In the genomic region with DNA sequence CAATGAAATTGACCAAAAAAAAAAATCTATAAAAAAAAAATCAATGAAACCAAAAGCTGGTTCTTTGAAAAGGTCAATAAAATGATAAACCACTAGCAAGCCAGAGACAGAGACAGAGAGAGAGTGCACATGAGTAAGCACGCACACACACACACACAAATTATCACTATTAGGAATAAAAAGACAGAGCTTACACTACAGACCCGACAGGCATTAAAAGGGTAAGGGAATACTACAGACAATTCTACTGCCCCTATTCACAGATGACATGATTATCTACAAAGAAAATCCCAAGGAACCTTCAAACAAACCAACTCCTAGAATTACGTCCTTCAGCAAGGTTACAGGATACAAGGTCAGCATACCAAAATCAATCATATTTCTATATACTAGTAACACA, we compare ENCODE assay signal across 23 cellular contexts.
"Had no signal": no experiment of that assay in that cellular context is flagged by ENCODE, and none has a peak within 500 bp of the region (broad histone marks: within the 10 kb centered on the region; RNA-seq: fewer than 3 reads in every experiment).

No MANE protein-coding gene starts in this region.

- ATAC-seq: K562 had no signal

- H3K27ac ChIP-seq: KMS-11, PC-9, Peyer's patch, SJSA1, SK-N-MC had no signal

- H3K9me3 ChIP-seq: Peyer's patch, SJSA1 had no signal

- H3K4me3 Mint-ChIP-seq: IgD-negative memory B cell had no signal

- H3K4me1 ChIP-seq: Peyer's patch, SJSA1 had no signal

- DNase-seq: Kasumi-1, MV-4-11, NCI-H1048, NCI-H1105, NCI-H1417, NCI-H1436 treated with DMSO at 0.1 percent for 48 hours, NCI-H1694, NCI-H187 treated with DMSO at 0.1 percent for 48 hours, NCI-H2029 treated with DMSO at 0.1 percent for 48 hours, NCI-H2107, NCI-H2227 treated with DMSO at 0.1 percent for 48 hours, NCI-H524, NCI-H526 treated with DMSO at 0.1 percent for 48 hours, NCI-H748 treated with DMSO at 0.1 percent for 48 hours, PC-9, Peyer's patch, Right ventricle myocardium superior, SIG-M5 had no signal

- H3K4me3 ChIP-seq: K562, PC-9, Peyer's patch, SJSA1, SK-N-MC had no signal

- FAIRE-seq: K562 had no signal

- H3K27ac Mint-ChIP-seq: IgD-negative memory B cell had no signal

- H3K27me3 Mint-ChIP-seq: IgD-negative memory B cell had no signal
